ENCODE assay signal across 16 cellular contexts in genomic region chr3:190131329-190131728, GRCh38. TPM values are rescaled to one million over a fixed set of nuclear protein-coding genes. Genes with fewer than 3 reads are reported as not detected.
DNase-seq lines count a peak whose midpoint lies in the region; ATAC-seq and TF ChIP-seq lines count a peak whose summit lies in the region.
"Had no signal": no experiment of that assay in that cellular context is flagged by ENCODE, and none has a peak within 500 bp of the region (broad histone marks: within the 10 kb centered on the region; RNA-seq: fewer than 3 reads in every experiment).

No MANE protein-coding gene starts in this region.

- H3K36me3 ChIP-seq in GM23248 (ENCODE audit: low read depth) (no peaks in the 10 kb centered on the region), mesendoderm (ENCODE audit: control insufficient read depth, insufficient read depth, low read length) (no peaks in the 10 kb centered on the region), Caco-2 (ENCODE audit: control insufficient read depth, insufficient read depth, low read length) (no peaks in the 10 kb centered on the region)
- H3K36me3 ChIP-seq: esophagus muscularis mucosa, spleen had no signal

- no peak overlapping the region for H3K4me3 Mint-ChIP-seq in activated CD4-positive, alpha-beta T cell treated with anti-CD3 and anti-CD28 coated beads, Interleukin-2, amount 10 ng/mL, durations not matched to agents 24 days and 14 days
- H3K4me3 Mint-ChIP-seq in type B pancreatic cell (no peak overlapping the region), Caco-2 (ENCODE audit: unreplicated experiment) (no peak overlapping the region)
- H3K4me3 Mint-ChIP-seq: activated CD4-positive, alpha-beta memory T cell treated with anti-CD3 and anti-CD28 coated beads, Interleukin-2, amount 10 ng/mL, durations not matched to agents 7 days and 5 days; CD8-positive, alpha-beta T cell; IgD-negative memory B cell; natural killer cell treated with Interleukin-12 subunit alpha and Interleukin-12 subunit beta and Interleukin-15 and Interleukin-18, amount 100 ng/mL, for 72 hours; T-helper 17 cell had no signal

- intact Hi-C loops in activated CD4-positive, alpha-beta T cell treated with anti-CD3 and anti-CD28 coated beads, Interleukin-2, amount 10 ng/mL, durations not matched to agents 24 days and 14 days (cut with micrococcal nuclease), result no loop called here
- intact Hi-C loops in Caco-2 (cut with micrococcal nuclease; ENCODE audit: unreplicated experiment), result no loop called here

- no peaks in the 10 kb centered on the region for H4K20me1 ChIP-seq in GM23248 (ENCODE audit: insufficient read depth)

- no peaks in the 10 kb centered on the region for H3K9me3 Mint-ChIP-seq in activated CD4-positive, alpha-beta T cell treated with anti-CD3 and anti-CD28 coated beads, Interleukin-2, amount 10 ng/mL, durations not matched to agents 24 days and 14 days
- H3K9me3 Mint-ChIP-seq in type B pancreatic cell, result peaks cover 3% of the 10 kb centered on the region
- peaks cover 13% of the 10 kb centered on the region for H3K9me3 Mint-ChIP-seq in Caco-2 (ENCODE audit: unreplicated experiment)
- H3K9me3 Mint-ChIP-seq: activated CD4-positive, alpha-beta memory T cell treated with anti-CD3 and anti-CD28 coated beads, Interleukin-2, amount 10 ng/mL, durations not matched to agents 7 days and 5 days; CD8-positive, alpha-beta T cell; natural killer cell treated with Interleukin-12 subunit alpha and Interleukin-12 subunit beta and Interleukin-15 and Interleukin-18, amount 100 ng/mL, for 72 hours had no signal

- CTCF ChIA-PET in Caco-2 (lab: Charles Lee), result no interaction called here

- peaks cover 6% of the 10 kb centered on the region; the same call in 1 of the 2 replicates for H3F3A ChIP-seq in GM23248 (ENCODE audit: insufficient read depth)

- H3K4me1 Mint-ChIP-seq in activated CD4-positive, alpha-beta T cell treated with anti-CD3 and anti-CD28 coated beads, Interleukin-2, amount 10 ng/mL, durations not matched to agents 24 days and 14 days, result no peaks in the 10 kb centered on the region
- H3K4me1 Mint-ChIP-seq in type B pancreatic cell (ENCODE audit: unreplicated experiment) (no peaks in the 10 kb centered on the region), Caco-2 (ENCODE audit: low read depth, unreplicated experiment) (peaks cover 26% of the 10 kb centered on the region)
- H3K4me1 Mint-ChIP-seq: activated CD4-positive, alpha-beta memory T cell treated with anti-CD3 and anti-CD28 coated beads, Interleukin-2, amount 10 ng/mL, durations not matched to agents 7 days and 5 days; IgD-negative memory B cell had no signal

- H3K9me3 ChIP-seq in GM23248 (ENCODE audit: low read depth), result no peaks in the 10 kb centered on the region
- H3K9me3 ChIP-seq in Caco-2, result peaks cover 4% of the 10 kb centered on the region; the same call in 1 of the 2 replicates
- H3K9me3 ChIP-seq: esophagus muscularis mucosa, spleen had no signal

- H3K9ac ChIP-seq in GM23248 (no peak overlapping the region), mesendoderm (ENCODE audit: low read length) (no peak overlapping the region)

- no peaks in the 10 kb centered on the region; the same call in 1 of the 2 replicates for H3K4me1 ChIP-seq in GM23248 (ENCODE audit: insufficient read depth)
- H3K4me1 ChIP-seq in mesendoderm (ENCODE audit: control insufficient read depth, low read depth, low read length), result peaks cover 2% of the 10 kb centered on the region
- peaks cover 13% of the 10 kb centered on the region; the same call in 1 of the 2 replicates for H3K4me1 ChIP-seq in Caco-2
- H3K4me1 ChIP-seq: esophagus muscularis mucosa, spleen had no signal

- H2BK15ac ChIP-seq in mesendoderm (replicated peaks; ENCODE audit: low read depth), result peak overlapping the region; percentile 74

- no peaks in the 10 kb centered on the region for H3K36me3 Mint-ChIP-seq in activated CD4-positive, alpha-beta T cell treated with anti-CD3 and anti-CD28 coated beads, Interleukin-2, amount 10 ng/mL, durations not matched to agents 24 days and 14 days (ENCODE audit: low read depth)
- no peaks in the 10 kb centered on the region for H3K36me3 Mint-ChIP-seq in type B pancreatic cell
- no peaks in the 10 kb centered on the region for H3K36me3 Mint-ChIP-seq in Caco-2 (ENCODE audit: insufficient read depth, unreplicated experiment)
- H3K36me3 Mint-ChIP-seq: CD8-positive, alpha-beta T cell; natural killer cell treated with Interleukin-12 subunit alpha and Interleukin-12 subunit beta and Interleukin-15 and Interleukin-18, amount 100 ng/mL, for 72 hours had no signal

- TF ChIP-seq CTCF in type B pancreatic cell (conservative IDR thresholded peaks at IDR 0.05) (no peak), Caco-2 (IDR thresholded peaks at IDR 0.05; ENCODE audit: insufficient read depth in 1 of 2, low read depth in 1 of 2, low read length in 1 of 2, severe bottlenecking in 1 of 2, unreplicated experiment in 1 of 2) (no peak)

- H3K4me2 ChIP-seq in GM23248 (ENCODE audit: unreplicated experiment), result no peak overlapping the region
- H3K4me2 ChIP-seq in mesendoderm (ENCODE audit: low read length), result no peak overlapping the region

- H2BK5ac ChIP-seq in mesendoderm (ENCODE audit: low read length), result no peak overlapping the region

- no peaks in the 10 kb centered on the region for H3K79me2 ChIP-seq in GM23248 (ENCODE audit: insufficient read depth)
- no peaks in the 10 kb centered on the region for H3K79me2 ChIP-seq in mesendoderm (ENCODE audit: control insufficient read depth, insufficient read depth, low read length)

- H2AFZ ChIP-seq in GM23248, result no peak overlapping the region

- H3K79me1 ChIP-seq in mesendoderm (ENCODE audit: low read length), result no peaks in the 10 kb centered on the region

- H3K27me3 ChIP-seq in GM23248 (replicated peaks; ENCODE audit: insufficient read depth) (no peaks in the 10 kb centered on the region), mesendoderm (ENCODE audit: insufficient read depth, low read length, poor library complexity) (no peaks in the 10 kb centered on the region), Caco-2 (replicated peaks; ENCODE audit: control insufficient read depth, insufficient read depth, low read length) (no peaks in the 10 kb centered on the region)
- H3K27me3 ChIP-seq: esophagus muscularis mucosa, spleen had no signal

- H4K5ac ChIP-seq in mesendoderm (ENCODE audit: low read length), result no peak overlapping the region

- no peak for ATAC-seq in HG03520 (IDR thresholded peaks at IDR 0.05; ENCODE audit: unreplicated experiment)
- ATAC-seq: CD8-positive, alpha-beta T cell; natural killer cell treated with Interleukin-12 subunit alpha and Interleukin-12 subunit beta and Interleukin-15 and Interleukin-18, amount 100 ng/mL, for 72 hours; T-helper 17 cell had no signal

- no peak overlapping the region for H3K56ac ChIP-seq in mesendoderm (ENCODE audit: low read length)

- no peak overlapping the region for H3K4ac ChIP-seq in mesendoderm (ENCODE audit: low read depth, low read length)

- H2BK120ac ChIP-seq in mesendoderm (ENCODE audit: low read depth, low read length), result no peak overlapping the region

- H3K18ac ChIP-seq in mesendoderm (ENCODE audit: low read length), result no peak overlapping the region

- no peak overlapping the region for H3K27ac Mint-ChIP-seq in activated CD4-positive, alpha-beta T cell treated with anti-CD3 and anti-CD28 coated beads, Interleukin-2, amount 10 ng/mL, durations not matched to agents 24 days and 14 days
- H3K27ac Mint-ChIP-seq in type B pancreatic cell (no peak overlapping the region), Caco-2 (ENCODE audit: unreplicated experiment) (no peak overlapping the region)
- H3K27ac Mint-ChIP-seq: activated CD4-positive, alpha-beta memory T cell treated with anti-CD3 and anti-CD28 coated beads, Interleukin-2, amount 10 ng/mL, durations not matched to agents 7 days and 5 days; CD8-positive, alpha-beta T cell; IgD-negative memory B cell; natural killer cell treated with Interleukin-12 subunit alpha and Interleukin-12 subunit beta and Interleukin-15 and Interleukin-18, amount 100 ng/mL, for 72 hours; T-helper 17 cell had no signal

- H2AK5ac ChIP-seq in mesendoderm (ENCODE audit: low read length), result no peak overlapping the region

- H3K9me2 ChIP-seq in GM23248 (ENCODE audit: insufficient read depth), result no peaks in the 10 kb centered on the region

- 70 to 71% methylated on average over 4 of the region's 4 CpGs for WGBS in GM23248 (ENCODE audit: low coverage in 1 of 2, low lambda C conversion rate in 2 of 2, missing lambda C conversion rate in 2 of 2), 2 experiments
- WGBS in mesendoderm (ENCODE audit: extremely low coverage, insufficient coverage, low lambda C conversion rate), result no CpG with 5 or more reads among the region's 4 CpGs

- in situ Hi-C loops in GM23248 (cut with MboI), result no loop called here

- H4K8ac ChIP-seq in mesendoderm (ENCODE audit: low read depth, low read length), result no peak overlapping the region

- peak; percentile 55 for DNase-seq in GM23248
- DNase-seq in NCI-H2171 treated with DMSO at 0.1 percent for 48 hours (lab: John Stamatoyannopoulos, UW), result peak; percentile 85
- DNase-seq in dermis blood vessel endothelial cell, result peak; percentile 84
- no peak for DNase-seq in mesendoderm
- DNase-seq in activated CD4-positive, alpha-beta T cell treated with anti-CD3 and anti-CD28 coated beads, Interleukin-2, amount 10 ng/mL, durations not matched to agents 24 days and 14 days, result no peak
- DNase-seq in type B pancreatic cell (ENCODE audit: extremely low spot score, unreplicated experiment), result no peak
- DNase-seq in Caco-2, result no peak
- DNase-seq: activated CD4-positive, alpha-beta memory T cell treated with anti-CD3 and anti-CD28 coated beads, Interleukin-2, amount 10 ng/mL, durations not matched to agents 7 days and 5 days; activated gamma-delta T cell treated with Interleukin-2 at 50 U/mL for 16 hours; CD8-positive, alpha-beta T cell; spleen; T-helper 17 cell had no signal

- POLR2A ChIA-PET in Caco-2 (lab: Charles Lee), result no interaction called here

- H3K27ac ChIP-seq in GM23248, result no peak overlapping the region
- no peak overlapping the region for H3K27ac ChIP-seq in mesendoderm (ENCODE audit: low read depth, low read length)
- H3K27ac ChIP-seq: esophagus muscularis mucosa, spleen had no signal

- no peak overlapping the region for H3K23ac ChIP-seq in mesendoderm (ENCODE audit: low read length)

- peaks cover 12% of the 10 kb centered on the region for H3K27me3 Mint-ChIP-seq in activated CD4-positive, alpha-beta T cell treated with anti-CD3 and anti-CD28 coated beads, Interleukin-2, amount 10 ng/mL, durations not matched to agents 24 days and 14 days
- H3K27me3 Mint-ChIP-seq in type B pancreatic cell (peaks cover 11% of the 10 kb centered on the region), Caco-2 (ENCODE audit: insufficient read depth, unreplicated experiment) (no peaks in the 10 kb centered on the region)

- H3K4me3 ChIP-seq in GM23248 (no peak overlapping the region), mesendoderm (ENCODE audit: low read length) (no peak overlapping the region), Caco-2 (ENCODE audit: low read depth, low read length) (no peak overlapping the region)
- H3K4me3 ChIP-seq: esophagus muscularis mucosa, spleen had no signal

- no TSS peak for BruUV-seq in Caco-2 (replicated peaks; lab: Mats Ljungman, UMichigan)

RNA-seq across cellular contexts. Expression of gene P3H2, which starts 10.6 kb away (rescaled TPM):
- total RNA-seq in GM23248 (2014; rRNA removed; shearing (Covaris generic)), result 14.9 and 41.5 TPM in 2 replicates
- polyA plus RNA-seq in GM23248 (2016; fragmentation: Nextera tagmentation; extraction: Ambion mirVana), result 4.7 and 5.3 TPM in 2 replicates
- total RNA-seq in dermis blood vessel endothelial cell, result 13.1 and 18.5 TPM in 2 replicates
- polyA plus RNA-seq in mesendoderm (2013, experiment 1 of 2), result 45.6 TPM
- polyA plus RNA-seq in mesendoderm (2013, experiment 2 of 2), result 41.5 TPM
- total RNA-seq in activated CD4-positive, alpha-beta T cell treated with anti-CD3 and anti-CD28 coated beads, Interleukin-2, amount 10 ng/mL, durations not matched to agents 24 days and 14 days, result not detected in 2 replicates
- 8.2 and 23.5 TPM in 2 replicates for total RNA-seq in type B pancreatic cell (ENCODE audit: low replicate concordance)
- total RNA-seq in Caco-2 (2022), result 37.9 and 55.8 TPM in 2 replicates
- total RNA-seq: activated CD4-positive, alpha-beta memory T cell treated with anti-CD3 and anti-CD28 coated beads, Interleukin-2, amount 10 ng/mL, durations not matched to agents 7 days and 5 days; CD8-positive, alpha-beta T cell; natural killer cell treated with Interleukin-12 subunit alpha and Interleukin-12 subunit beta and Interleukin-15 and Interleukin-18, amount 100 ng/mL, for 72 hours; T-helper 17 cell had no signal
- polyA plus RNA-seq: IgD-negative memory B cell had no signal

Comparison
In these comparisons a context has a peak if more than half of its experiments do, and no peak if none do; other contexts are left out.
1. DNase-seq: peak in GM23248 (single experiment), NCI-H2171 treated with DMSO at 0.1 percent for 48 hours (single experiment) and dermis blood vessel endothelial cell (single experiment); none in mesendoderm (single experiment), activated CD4-positive, alpha-beta T cell treated with anti-CD3 and anti-CD28 coated beads, Interleukin-2, amount 10 ng/mL, durations not matched to agents 24 days and 14 days (single experiment), type B pancreatic cell (single experiment) and Caco-2 (0 of 2).